ENCODE assay signal across 18 cellular contexts in genomic region chr4:87304659-87305277, GRCh38. TPM values are rescaled to one million over a fixed set of nuclear protein-coding genes. Genes with fewer than 3 reads are reported as not detected.
DNase-seq lines count a peak whose midpoint lies in the region; ATAC-seq and TF ChIP-seq lines count a peak whose summit lies in the region.
"Had no signal": no experiment of that assay in that cellular context is flagged by ENCODE, and none has a peak within 500 bp of the region (broad histone marks: within the 10 kb centered on the region; RNA-seq: fewer than 3 reads in every experiment).

No MANE protein-coding gene starts in this region.

- POLR2A ChIA-PET in PC-3 (lab: Charles Lee; ENCODE audit: unreplicated experiment), result interaction anchor here (0.8 kb wide), 1 partner anchor 295 kb away, joined by 4 read pairs; no protein-coding TSS in a partner anchor

- H3K27ac ChIP-seq in PC-3 (ENCODE audit: low read length), result peak overlapping the region; percentile 67
- H3K27ac ChIP-seq in smooth muscle cell (ENCODE audit: low read depth), result no peak overlapping the region
- H3K27ac ChIP-seq in ascending aorta, result no peak overlapping the region
- no peak overlapping the region for H3K27ac ChIP-seq in tibial artery
- H3K27ac ChIP-seq: right lobe of liver had no signal

- H3F3A ChIP-seq in PC-3 (ENCODE audit: low read length, unreplicated experiment) (no peaks in the 10 kb centered on the region), smooth muscle cell (ENCODE audit: low read depth) (no peaks in the 10 kb centered on the region)

- H3K36me3 ChIP-seq in PC-3 (ENCODE audit: low read depth, low read length) (no peaks in the 10 kb centered on the region), smooth muscle cell (ENCODE audit: low read depth) (no peaks in the 10 kb centered on the region), ascending aorta (no peaks in the 10 kb centered on the region), tibial artery (no peaks in the 10 kb centered on the region)

- 78% methylated on average over 5 of the region's 5 CpGs for WGBS in smooth muscle cell (ENCODE audit: low lambda C conversion rate)

- H3K4me3 ChIP-seq in PC-3 (ENCODE audit: low read length) (peak overlapping the region; percentile 78), smooth muscle cell (peak overlapping the region; percentile 13), ascending aorta (no peak overlapping the region), tibial artery (no peak overlapping the region)
- H3K4me3 ChIP-seq: right lobe of liver had no signal

- H2AFZ ChIP-seq in PC-3 (ENCODE audit: low read length) (peak overlapping the region; percentile 88), smooth muscle cell (ENCODE audit: low read depth) (peak overlapping the region; percentile 30)

- H3K79me2 ChIP-seq in PC-3 (ENCODE audit: low read length), result no peaks in the 10 kb centered on the region
- H3K79me2 ChIP-seq in smooth muscle cell (ENCODE audit: low read depth), result no peaks in the 10 kb centered on the region

- CTCF ChIA-PET in PC-3 (lab: Charles Lee), result interaction anchor here (0.6 kb wide), 1 partner anchor 35 kb away, joined by 6 read pairs; no protein-coding TSS in a partner anchor

- DNase-seq in NCI-H1417 (lab: John Stamatoyannopoulos, UW) (peak in 2 of 3 experiments; percentile 9 to 12), NCI-H1417 treated with DMSO at 0.1 percent for 48 hours (lab: John Stamatoyannopoulos, UW) (no peak), PC-3 (peak; percentile 73), fibroblast of peridontal ligament (ENCODE audit: extremely low read depth) (peak; percentile 14), smooth muscle cell (lab: John Stamatoyannopoulos, UW; ENCODE audit: unreplicated experiment) (no peak), ascending aorta (ENCODE audit: low spot score in 2 of 2) (no peak), tibial artery (no peak)
- DNase-seq: 8988T; activated CD8-positive, alpha-beta memory T cell treated with anti-CD3 and anti-CD28 coated beads, Interleukin-2, amount 10 ng/mL, durations not matched to agents 7 days and 5 days; foreskin melanocyte; kidney; NCI-H1048; NCI-H774; right lobe of liver; SHP77 had no signal

- H3K9me2 ChIP-seq in PC-3 (replicated peaks; ENCODE audit: low read length), result no peaks in the 10 kb centered on the region

- intact Hi-C loops in PC-3 (cut with micrococcal nuclease), result loop anchor here (5.0 kb wide), 1 partner anchor 32 kb away; no protein-coding TSS in a partner anchor
- intact Hi-C loops in ascending aorta (cut with DNase I), result no loop called here
- intact Hi-C loops in tibial artery (cut with DNase I; ENCODE audit: low total_unique reads), result no loop called here

- H4K20me1 ChIP-seq in PC-3 (ENCODE audit: low read length) (no peaks in the 10 kb centered on the region), smooth muscle cell (ENCODE audit: low read depth) (no peaks in the 10 kb centered on the region)

- no peaks in the 10 kb centered on the region for H3K27me3 ChIP-seq in PC-3 (ENCODE audit: low read length)
- no peaks in the 10 kb centered on the region for H3K27me3 ChIP-seq in smooth muscle cell (ENCODE audit: low read depth)
- H3K27me3 ChIP-seq in ascending aorta, result no peaks in the 10 kb centered on the region
- no peaks in the 10 kb centered on the region for H3K27me3 ChIP-seq in tibial artery
- H3K27me3 ChIP-seq: right lobe of liver had no signal

- no peak for TF ChIP-seq CTCF in PC-3 (conservative IDR thresholded peaks at IDR 0.05; ENCODE audit: low read depth, low read length)
- TF ChIP-seq CTCF in smooth muscle cell (IDR thresholded peaks at IDR 0.05; ENCODE audit: borderline replicate concordance, insufficient read depth, poor library complexity, severe bottlenecking), result no peak
- no peak for TF ChIP-seq CTCF in ascending aorta (IDR thresholded peaks at IDR 0.05)
- no peak for TF ChIP-seq CTCF in tibial artery (IDR thresholded peaks at IDR 0.05)

- H3K9ac ChIP-seq in PC-3 (ENCODE audit: low read length), result peak overlapping the region; percentile 58
- H3K9ac ChIP-seq in smooth muscle cell (ENCODE audit: low read depth), result no peak overlapping the region

- H3K4me1 ChIP-seq in PC-3 (ENCODE audit: insufficient read depth, low read length) (peaks cover 13% of the 10 kb centered on the region), smooth muscle cell (ENCODE audit: low read depth) (no peaks in the 10 kb centered on the region), ascending aorta (no peaks in the 10 kb centered on the region), tibial artery (peaks cover 0 to 21% (median 4%) of the 10 kb centered on the region in 4 donors)

- H3K9me3 ChIP-seq in PC-3 (ENCODE audit: low read length), result no peaks in the 10 kb centered on the region
- H3K9me3 ChIP-seq in smooth muscle cell (replicated peaks; ENCODE audit: low read depth), result no peaks in the 10 kb centered on the region
- H3K9me3 ChIP-seq in ascending aorta, result no peaks in the 10 kb centered on the region
- no peaks in the 10 kb centered on the region for H3K9me3 ChIP-seq in tibial artery
- H3K9me3 ChIP-seq: right lobe of liver had no signal

- peak; percentile 97 for ATAC-seq in PC-3
- no peak for ATAC-seq in HG03460 (IDR thresholded peaks at IDR 0.05; ENCODE audit: unreplicated experiment)
- ATAC-seq: activated CD8-positive, alpha-beta memory T cell treated with anti-CD3 and anti-CD28 coated beads, Interleukin-2, amount 10 ng/mL, durations not matched to agents 7 days and 5 days; natural killer cell treated with Interleukin-12 subunit alpha and Interleukin-12 subunit beta and Interleukin-15 and Interleukin-18, amount 100 ng/mL, for 72 hours; right lobe of liver had no signal

- H3K4me2 ChIP-seq in PC-3 (ENCODE audit: low read length) (peak overlapping the region; percentile 91), smooth muscle cell (no peak overlapping the region)

- BruUV-seq in PC-3 (replicated peaks; lab: Mats Ljungman, UMichigan), result no TSS peak

RNA-seq across cellular contexts. Expression of gene HSD17B13, which starts 17.9 kb away (rescaled TPM):
- total RNA-seq in PC-3 (2014; rRNA removed), result 0.18 TPM in 1 of 2 replicates, not detected in the other
- total RNA-seq in smooth muscle cell, result not detected in 2 replicates
- not detected in 2 replicates for polyA plus RNA-seq in smooth muscle cell
- total RNA-seq in ascending aorta, result not detected
- total RNA-seq: HT1080, kidney had no signal

Comparison
In these comparisons a context has a peak if more than half of its experiments do, and no peak if none do; other contexts are left out.
1. DNase-seq: peak in NCI-H1417 (2 of 3), PC-3 (single experiment) and fibroblast of peridontal ligament (single experiment); none in NCI-H1417 treated with DMSO at 0.1 percent for 48 hours (single experiment), smooth muscle cell (single experiment), ascending aorta (0 of 2) and tibial artery (0 of 2).
2. H3K4me3 ChIP-seq: peak in PC-3 (single experiment) and smooth muscle cell (single experiment); none in ascending aorta (0 of 2) and tibial artery (0 of 2).